9 cellular contexts compared by ENCODE assay signal in the genomic region with DNA sequence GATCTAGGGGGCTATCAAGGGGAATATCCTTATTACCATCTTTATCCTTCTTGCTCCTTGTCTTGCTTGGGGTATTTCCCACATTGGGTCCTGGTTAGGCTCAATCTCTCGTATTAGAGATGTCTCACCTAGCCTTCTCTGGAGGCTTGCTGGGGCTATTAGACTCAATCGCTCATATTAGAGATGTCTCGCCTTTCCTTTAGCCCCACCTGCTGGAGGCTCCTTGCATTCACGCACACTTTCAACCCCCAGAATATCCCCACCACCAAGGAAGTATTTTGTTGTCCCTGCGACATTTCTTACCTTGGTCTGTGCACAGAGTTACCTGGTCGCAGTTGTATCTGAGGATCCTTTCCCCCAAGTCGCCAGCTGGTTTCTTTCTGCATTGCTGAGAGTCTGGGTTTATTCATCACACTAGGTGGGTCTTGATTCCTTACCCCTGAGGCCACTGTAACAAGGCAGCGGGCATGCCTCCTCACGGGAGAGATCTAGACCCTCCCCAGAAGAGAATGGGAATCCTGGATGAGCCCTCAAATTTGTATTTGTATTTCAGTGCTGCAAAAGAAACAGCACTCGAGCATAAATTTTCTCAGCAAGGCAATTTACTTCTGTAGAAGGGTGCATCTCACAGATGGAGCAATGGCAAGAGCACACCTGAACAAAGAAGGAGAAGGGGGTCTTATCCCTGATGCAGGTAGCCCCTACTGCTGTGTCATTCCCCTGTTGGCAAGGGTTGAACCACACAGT. TPM values are rescaled to one million over a fixed set of nuclear protein-coding genes. Genes with fewer than 3 reads are reported as not detected.
DNase-seq lines count a peak whose midpoint lies in the region; ATAC-seq and TF ChIP-seq lines count a peak whose summit lies in the region.
"Had no signal": no experiment of that assay in that cellular context is flagged by ENCODE, and none has a peak within 500 bp of the region (broad histone marks: within the 10 kb centered on the region; RNA-seq: fewer than 3 reads in every experiment).

No MANE protein-coding gene starts in this region.

- no peak overlapping the region for H3K27ac Mint-ChIP-seq in activated T-cell treated with anti-CD3 and anti-CD28 coated beads, Interleukin-2, amount 50 U/mL, for 24 hours
- no peak overlapping the region for H3K27ac Mint-ChIP-seq in nephron progenitor cell

- TF ChIP-seq POLR2A in prostate gland (IDR thresholded peaks at IDR 0.05) = no peak

- TF ChIP-seq CTCF in cardiac fibroblast (IDR thresholded peaks at IDR 0.05; ENCODE audit: low read depth, low read length) (peak; percentile 72), nephron progenitor cell (IDR thresholded peaks at IDR 0.05) (peak; percentile 62), prostate gland (IDR thresholded peaks at IDR 0.05) (no peak)

- no peak overlapping the region for H3K4me3 ChIP-seq in cardiac fibroblast (replicated peaks in 1 of 2; ENCODE audit: low read depth in 2 of 2, low read length in 2 of 2)
- no peak overlapping the region for H3K4me3 ChIP-seq in prostate gland

- DNase-seq in activated T-cell treated with anti-CD3 and anti-CD28 coated beads for 48 hours (ENCODE audit: low read depth) (peak; percentile 20), NCI-H82 treated with DMSO at 0.1 percent for 48 hours (lab: John Stamatoyannopoulos, UW; ENCODE audit: unreplicated experiment) (peak; percentile 16), cardiac fibroblast (ENCODE audit: low read depth in 2 of 2) (peak; percentile 60 to 66), nephron progenitor cell (peak; percentile 66), prostate gland (ENCODE audit: low spot score) (no peak)
- DNase-seq in activated T-cell treated with anti-CD3 and anti-CD28 coated beads, Interleukin-2, amount 50 U/mL, for 24 hours = no peak

- H3K4me1 Mint-ChIP-seq in activated T-cell treated with anti-CD3 and anti-CD28 coated beads, Interleukin-2, amount 50 U/mL, for 24 hours (ENCODE audit: low read depth) = no peaks in the 10 kb centered on the region
- H3K4me1 Mint-ChIP-seq in nephron progenitor cell = peaks cover 6% of the 10 kb centered on the region

- H3K4me1 ChIP-seq in prostate gland (replicated peaks) = no peaks in the 10 kb centered on the region

- H3K36me3 Mint-ChIP-seq in activated T-cell treated with anti-CD3 and anti-CD28 coated beads, Interleukin-2, amount 50 U/mL, for 24 hours (ENCODE audit: low read depth) = no peaks in the 10 kb centered on the region
- no peaks in the 10 kb centered on the region for H3K36me3 Mint-ChIP-seq in nephron progenitor cell (ENCODE audit: low read depth)

- no peaks in the 10 kb centered on the region for H3K9me3 ChIP-seq in prostate gland

- no peak for ATAC-seq in HG02870 (IDR thresholded peaks at IDR 0.05; ENCODE audit: unreplicated experiment)
- ATAC-seq in HG03432 (IDR thresholded peaks at IDR 0.05; ENCODE audit: unreplicated experiment) = no peak

- no peaks in the 10 kb centered on the region for H3K36me3 ChIP-seq in prostate gland

- H3K9me3 Mint-ChIP-seq in activated T-cell treated with anti-CD3 and anti-CD28 coated beads, Interleukin-2, amount 50 U/mL, for 24 hours = no peaks in the 10 kb centered on the region
- peaks cover 7% of the 10 kb centered on the region for H3K9me3 Mint-ChIP-seq in nephron progenitor cell

- no peaks in the 10 kb centered on the region for H3K27me3 ChIP-seq in prostate gland (replicated peaks; ENCODE audit: insufficient read depth)

- H3K27me3 Mint-ChIP-seq in activated T-cell treated with anti-CD3 and anti-CD28 coated beads, Interleukin-2, amount 50 U/mL, for 24 hours = peaks cover 4% of the 10 kb centered on the region
- peaks cover 18% of the 10 kb centered on the region for H3K27me3 Mint-ChIP-seq in nephron progenitor cell (ENCODE audit: low read depth, poor library complexity)

- no peak overlapping the region for H3K4me3 Mint-ChIP-seq in activated T-cell treated with anti-CD3 and anti-CD28 coated beads, Interleukin-2, amount 50 U/mL, for 24 hours
- H3K4me3 Mint-ChIP-seq in nephron progenitor cell = no peak overlapping the region

- intact Hi-C loops in prostate gland (cut with DNase I) = loop anchor here (10.0 kb wide), 1 partner anchor 777 kb away; no protein-coding TSS in a partner anchor

- no peak overlapping the region for H3K27ac ChIP-seq in prostate gland

- 77% methylated on average over 10 of the region's 10 CpGs for WGBS in prostate gland

RNA-seq across cellular contexts. Expression of gene HYLS1, which starts 15.9 kb away (rescaled TPM):
- 1 to 10 TPM; 4.4 to 6.5 TPM for total RNA-seq in prostate gland

RNA-seq across cellular contexts. Expression of gene PUS3, which starts 31.4 kb away (rescaled TPM):
- 10 to 100 TPM in 1 of 2 donors, 1 to 10 TPM in 1; 8.3 to 11.8 TPM for total RNA-seq in prostate gland

RNA-seq across cellular contexts. Expression of gene DDX25, which starts 32.7 kb away (rescaled TPM):
- 1 to 10 TPM in 1 of 2 donors, not detected in 1; 9.5 TPM for total RNA-seq in prostate gland

RNA-seq across cellular contexts. Expression of gene PATE4, which starts 38.4 kb away (rescaled TPM):
- total RNA-seq in prostate gland = 1 to 10 TPM in 1 of 2 donors, not detected in 1; 3.1 TPM
- total RNA-seq: skeletal muscle tissue had no signal

Comparison
In these comparisons a context has a peak if more than half of its experiments do, and no peak if none do; other contexts are left out.
1. DNase-seq: peak in activated T-cell treated with anti-CD3 and anti-CD28 coated beads for 48 hours (single experiment), NCI-H82 treated with DMSO at 0.1 percent for 48 hours (single experiment), cardiac fibroblast (2 of 2) and nephron progenitor cell (single experiment); none in activated T-cell treated with anti-CD3 and anti-CD28 coated beads, Interleukin-2, amount 50 U/mL, for 24 hours (single experiment) and prostate gland (single experiment).
2. CTCF ChIP-seq: peak in cardiac fibroblast (single experiment) and nephron progenitor cell (single experiment); none in prostate gland (0 of 4).